In the genomic region with DNA sequence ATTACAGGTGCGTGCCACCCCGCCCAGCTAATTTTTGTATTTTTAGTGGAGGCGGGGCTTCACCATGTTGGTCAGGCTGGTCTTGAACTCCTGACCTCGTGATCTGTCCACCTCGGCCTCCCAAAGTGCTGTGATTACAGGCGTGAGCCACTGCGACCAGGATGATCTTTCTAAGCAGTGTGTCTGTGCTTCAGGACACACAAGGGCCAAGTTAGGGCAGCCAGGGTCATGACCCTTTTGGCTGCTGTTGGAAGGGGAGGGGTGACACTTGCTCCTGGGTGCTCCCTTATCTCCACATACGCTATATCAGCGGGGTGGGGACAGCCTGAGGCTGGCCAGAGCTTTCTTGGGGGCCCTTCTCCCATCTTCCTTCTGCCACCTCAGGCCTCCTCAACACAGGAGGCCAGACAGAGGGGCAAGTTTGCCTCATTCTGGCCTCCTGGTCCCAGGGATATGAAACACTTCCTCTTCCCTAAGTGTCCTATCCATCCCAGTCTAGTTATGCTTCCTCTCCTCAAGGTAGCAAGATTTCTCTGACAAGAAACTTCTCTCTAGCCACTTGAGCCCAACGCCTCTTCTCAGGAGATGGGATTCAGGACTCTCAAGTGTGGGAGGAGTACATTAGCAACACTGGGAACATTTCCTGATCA, we compare ENCODE assay signal across 1 cellular context.
TF ChIP-seq lines count a peak whose summit lies in the region.

No MANE protein-coding gene starts in this region.

TF ChIP-seq in K562, 482 proteins besides CTCF, POLR2A, EP300 and RAD21 (continued from another document and continues in another):
- TF ChIP-seq, protein P1, sequence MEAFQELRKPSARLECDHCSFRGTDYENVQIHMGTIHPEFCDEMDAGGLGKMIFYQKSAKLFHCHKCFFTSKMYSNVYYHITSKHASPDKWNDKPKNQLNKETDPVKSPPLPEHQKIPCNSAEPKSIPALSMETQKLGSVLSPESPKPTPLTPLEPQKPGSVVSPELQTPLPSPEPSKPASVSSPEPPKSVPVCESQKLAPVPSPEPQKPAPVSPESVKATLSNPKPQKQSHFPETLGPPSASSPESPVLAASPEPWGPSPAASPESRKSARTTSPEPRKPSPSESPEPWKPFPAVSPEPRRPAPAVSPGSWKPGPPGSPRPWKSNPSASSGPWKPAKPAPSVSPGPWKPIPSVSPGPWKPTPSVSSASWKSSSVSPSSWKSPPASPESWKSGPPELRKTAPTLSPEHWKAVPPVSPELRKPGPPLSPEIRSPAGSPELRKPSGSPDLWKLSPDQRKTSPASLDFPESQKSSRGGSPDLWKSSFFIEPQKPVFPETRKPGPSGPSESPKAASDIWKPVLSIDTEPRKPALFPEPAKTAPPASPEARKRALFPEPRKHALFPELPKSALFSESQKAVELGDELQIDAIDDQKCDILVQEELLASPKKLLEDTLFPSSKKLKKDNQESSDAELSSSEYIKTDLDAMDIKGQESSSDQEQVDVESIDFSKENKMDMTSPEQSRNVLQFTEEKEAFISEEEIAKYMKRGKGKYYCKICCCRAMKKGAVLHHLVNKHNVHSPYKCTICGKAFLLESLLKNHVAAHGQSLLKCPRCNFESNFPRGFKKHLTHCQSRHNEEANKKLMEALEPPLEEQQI (IDR thresholded peaks at IDR 0.05) = no peak
- no peak for TF ChIP-seq PYGO2 (tag; IDR thresholded peaks at IDR 0.05)
- TF ChIP-seq, protein P2, sequence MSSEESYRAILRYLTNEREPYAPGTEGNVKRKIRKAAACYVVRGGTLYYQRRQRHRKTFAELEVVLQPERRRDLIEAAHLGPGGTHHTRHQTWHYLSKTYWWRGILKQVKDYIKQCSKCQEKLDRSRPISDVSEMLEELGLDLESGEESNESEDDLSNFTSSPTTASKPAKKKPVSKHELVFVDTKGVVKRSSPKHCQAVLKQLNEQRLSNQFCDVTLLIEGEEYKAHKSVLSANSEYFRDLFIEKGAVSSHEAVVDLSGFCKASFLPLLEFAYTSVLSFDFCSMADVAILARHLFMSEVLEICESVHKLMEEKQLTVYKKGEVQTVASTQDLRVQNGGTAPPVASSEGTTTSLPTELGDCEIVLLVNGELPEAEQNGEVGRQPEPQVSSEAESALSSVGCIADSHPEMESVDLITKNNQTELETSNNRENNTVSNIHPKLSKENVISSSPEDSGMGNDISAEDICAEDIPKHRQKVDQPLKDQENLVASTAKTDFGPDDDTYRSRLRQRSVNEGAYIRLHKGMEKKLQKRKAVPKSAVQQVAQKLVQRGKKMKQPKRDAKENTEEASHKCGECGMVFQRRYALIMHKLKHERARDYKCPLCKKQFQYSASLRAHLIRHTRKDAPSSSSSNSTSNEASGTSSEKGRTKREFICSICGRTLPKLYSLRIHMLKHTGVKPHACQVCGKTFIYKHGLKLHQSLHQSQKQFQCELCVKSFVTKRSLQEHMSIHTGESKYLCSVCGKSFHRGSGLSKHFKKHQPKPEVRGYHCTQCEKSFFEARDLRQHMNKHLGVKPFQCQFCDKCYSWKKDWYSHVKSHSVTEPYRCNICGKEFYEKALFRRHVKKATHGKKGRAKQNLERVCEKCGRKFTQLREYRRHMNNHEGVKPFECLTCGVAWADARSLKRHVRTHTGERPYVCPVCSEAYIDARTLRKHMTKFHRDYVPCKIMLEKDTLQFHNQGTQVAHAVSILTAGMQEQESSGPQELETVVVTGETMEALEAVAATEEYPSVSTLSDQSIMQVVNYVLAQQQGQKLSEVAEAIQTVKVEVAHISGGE (CRISPR knock-in tag; IDR thresholded peaks at IDR 0.05) = peak in 1 of 3 experiments; percentile 28; a peak in 1 of 6 replicates
- no peak for TF ChIP-seq ETV6 (IDR thresholded peaks at IDR 0.05; ENCODE audit: borderline replicate concordance in 1 of 2, low read depth in 2 of 2, low read length in 1 of 2)
- no peak for TF ChIP-seq ETV6 (CRISPR knock-in tag; IDR thresholded peaks at IDR 0.05; ENCODE audit: borderline replicate concordance)
- TF ChIP-seq ZNF184 (CRISPR knock-in tag; IDR thresholded peaks at IDR 0.05) = no peak
- no peak for TF ChIP-seq MYNN (IDR thresholded peaks at IDR 0.05)
- TF ChIP-seq MYNN (CRISPR knock-in tag; IDR thresholded peaks at IDR 0.05) = no peak
- 0 out of 4 replicates have a peak, but pooled peaks of 1 of the 2 experiments have one; percentile 43 for TF ChIP-seq ARNT (IDR thresholded peaks at IDR 0.05)
- TF ChIP-seq, protein P3, sequence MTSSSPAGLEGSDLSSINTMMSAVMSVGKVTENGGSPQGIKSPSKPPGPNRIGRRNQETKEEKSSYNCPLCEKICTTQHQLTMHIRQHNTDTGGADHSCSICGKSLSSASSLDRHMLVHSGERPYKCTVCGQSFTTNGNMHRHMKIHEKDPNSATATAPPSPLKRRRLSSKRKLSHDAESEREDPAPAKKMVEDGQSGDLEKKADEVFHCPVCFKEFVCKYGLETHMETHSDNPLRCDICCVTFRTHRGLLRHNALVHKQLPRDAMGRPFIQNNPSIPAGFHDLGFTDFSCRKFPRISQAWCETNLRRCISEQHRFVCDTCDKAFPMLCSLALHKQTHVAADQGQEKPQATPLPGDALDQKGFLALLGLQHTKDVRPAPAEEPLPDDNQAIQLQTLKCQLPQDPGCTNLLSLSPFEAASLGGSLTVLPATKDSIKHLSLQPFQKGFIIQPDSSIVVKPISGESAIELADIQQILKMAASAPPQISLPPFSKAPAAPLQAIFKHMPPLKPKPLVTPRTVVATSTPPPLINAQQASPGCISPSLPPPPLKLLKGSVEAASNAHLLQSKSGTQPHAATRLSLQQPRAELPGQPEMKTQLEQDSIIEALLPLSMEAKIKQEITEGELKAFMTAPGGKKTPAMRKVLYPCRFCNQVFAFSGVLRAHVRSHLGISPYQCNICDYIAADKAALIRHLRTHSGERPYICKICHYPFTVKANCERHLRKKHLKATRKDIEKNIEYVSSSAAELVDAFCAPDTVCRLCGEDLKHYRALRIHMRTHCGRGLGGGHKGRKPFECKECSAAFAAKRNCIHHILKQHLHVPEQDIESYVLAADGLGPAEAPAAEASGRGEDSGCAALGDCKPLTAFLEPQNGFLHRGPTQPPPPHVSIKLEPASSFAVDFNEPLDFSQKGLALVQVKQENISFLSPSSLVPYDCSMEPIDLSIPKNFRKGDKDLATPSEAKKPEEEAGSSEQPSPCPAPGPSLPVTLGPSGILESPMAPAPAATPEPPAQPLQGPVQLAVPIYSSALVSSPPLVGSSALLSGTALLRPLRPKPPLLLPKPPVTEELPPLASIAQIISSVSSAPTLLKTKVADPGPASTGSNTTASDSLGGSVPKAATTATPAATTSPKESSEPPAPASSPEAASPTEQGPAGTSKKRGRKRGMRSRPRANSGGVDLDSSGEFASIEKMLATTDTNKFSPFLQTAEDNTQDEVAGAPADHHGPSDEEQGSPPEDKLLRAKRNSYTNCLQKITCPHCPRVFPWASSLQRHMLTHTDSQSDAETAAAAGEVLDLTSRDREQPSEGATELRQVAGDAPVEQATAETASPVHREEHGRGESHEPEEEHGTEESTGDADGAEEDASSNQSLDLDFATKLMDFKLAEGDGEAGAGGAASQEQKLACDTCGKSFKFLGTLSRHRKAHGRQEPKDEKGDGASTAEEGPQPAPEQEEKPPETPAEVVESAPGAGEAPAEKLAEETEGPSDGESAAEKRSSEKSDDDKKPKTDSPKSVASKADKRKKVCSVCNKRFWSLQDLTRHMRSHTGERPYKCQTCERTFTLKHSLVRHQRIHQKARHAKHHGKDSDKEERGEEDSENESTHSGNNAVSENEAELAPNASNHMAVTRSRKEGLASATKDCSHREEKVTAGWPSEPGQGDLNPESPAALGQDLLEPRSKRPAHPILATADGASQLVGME (CRISPR knock-in tag; IDR thresholded peaks at IDR 0.05) = no peak
- TF ChIP-seq, protein P4, sequence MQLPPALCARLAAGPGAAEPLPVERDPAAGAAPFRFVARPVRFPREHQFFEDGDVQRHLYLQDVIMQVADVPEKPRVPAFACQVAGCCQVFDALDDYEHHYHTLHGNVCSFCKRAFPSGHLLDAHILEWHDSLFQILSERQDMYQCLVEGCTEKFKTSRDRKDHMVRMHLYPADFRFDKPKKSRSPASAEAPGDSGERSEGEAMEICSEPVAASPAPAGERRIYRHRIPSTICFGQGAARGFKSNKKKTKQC (CRISPR knock-in tag; IDR thresholded peaks at IDR 0.05) = no peak
- TF ChIP-seq ZFP36 (IDR thresholded peaks at IDR 0.05; ENCODE audit: low read depth, low read length, partially characterized antibody) = peak; percentile 54
- peak; percentile 59; the same call in 1 of the 2 replicates for TF ChIP-seq ARID1B (IDR thresholded peaks at IDR 0.05)
- no peak for TF ChIP-seq HOXB6 (CRISPR knock-in tag; IDR thresholded peaks at IDR 0.05; ENCODE audit: borderline replicate concordance)
- TF ChIP-seq, protein P5, sequence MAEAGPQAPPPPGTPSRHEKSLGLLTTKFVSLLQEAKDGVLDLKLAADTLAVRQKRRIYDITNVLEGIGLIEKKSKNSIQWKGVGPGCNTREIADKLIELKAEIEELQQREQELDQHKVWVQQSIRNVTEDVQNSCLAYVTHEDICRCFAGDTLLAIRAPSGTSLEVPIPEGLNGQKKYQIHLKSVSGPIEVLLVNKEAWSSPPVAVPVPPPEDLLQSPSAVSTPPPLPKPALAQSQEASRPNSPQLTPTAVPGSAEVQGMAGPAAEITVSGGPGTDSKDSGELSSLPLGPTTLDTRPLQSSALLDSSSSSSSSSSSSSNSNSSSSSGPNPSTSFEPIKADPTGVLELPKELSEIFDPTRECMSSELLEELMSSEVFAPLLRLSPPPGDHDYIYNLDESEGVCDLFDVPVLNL (CRISPR knock-in tag; IDR thresholded peaks at IDR 0.05; ENCODE audit: low read depth) = no peak
- TF ChIP-seq KLF10 (CRISPR knock-in tag; IDR thresholded peaks at IDR 0.05) = no peak
- TF ChIP-seq ZNF263 (CRISPR knock-in tag; IDR thresholded peaks at IDR 0.05; ENCODE audit: borderline replicate concordance) = peak; percentile 88
- peak in 1 of 2 experiments; percentile 51; a peak in 1 of 4 replicates for TF ChIP-seq MAZ (CRISPR knock-in tag; conservative IDR thresholded peaks at IDR 0.05 in 1 of 2, IDR thresholded peaks at IDR 0.05 in 1 of 2)
- TF ChIP-seq SNIP1 (IDR thresholded peaks at IDR 0.05; ENCODE audit: low read depth) = no peak
- TF ChIP-seq MEIS2 (IDR thresholded peaks at IDR 0.05; ENCODE audit: partially characterized antibody) = peak; percentile 32
- TF ChIP-seq ERF (CRISPR knock-in tag; IDR thresholded peaks at IDR 0.05) = no peak
- TF ChIP-seq, protein P6, sequence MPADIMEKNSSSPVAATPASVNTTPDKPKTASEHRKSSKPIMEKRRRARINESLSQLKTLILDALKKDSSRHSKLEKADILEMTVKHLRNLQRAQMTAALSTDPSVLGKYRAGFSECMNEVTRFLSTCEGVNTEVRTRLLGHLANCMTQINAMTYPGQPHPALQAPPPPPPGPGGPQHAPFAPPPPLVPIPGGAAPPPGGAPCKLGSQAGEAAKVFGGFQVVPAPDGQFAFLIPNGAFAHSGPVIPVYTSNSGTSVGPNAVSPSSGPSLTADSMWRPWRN (IDR thresholded peaks at IDR 0.05; ENCODE audit: low read depth) = no peak
- peak; percentile 88 to 91 for TF ChIP-seq KDM1A (IDR thresholded peaks at IDR 0.05)
- no peak for TF ChIP-seq ZNF124 (CRISPR knock-in tag; IDR thresholded peaks at IDR 0.05)
- no peak for TF ChIP-seq CSDE1 (IDR thresholded peaks at IDR 0.05)
- TF ChIP-seq RFX1 (IDR thresholded peaks at IDR 0.05) = no peak
- TF ChIP-seq MTF1 (CRISPR knock-in tag; IDR thresholded peaks at IDR 0.05; ENCODE audit: borderline replicate concordance) = no peak
- no peak for TF ChIP-seq GATAD2B (IDR thresholded peaks at IDR 0.05; ENCODE audit: borderline replicate concordance)
- no peak for TF ChIP-seq IRF2 (CRISPR knock-in tag; IDR thresholded peaks at IDR 0.05)
- peak; percentile 35; the same call in 1 of the 2 replicates for TF ChIP-seq ZFX (CRISPR knock-in tag; IDR thresholded peaks at IDR 0.05)
- TF ChIP-seq PRMT5 (CRISPR knock-in tag; IDR thresholded peaks at IDR 0.05) = no peak
- no peak for TF ChIP-seq ZNF239 (CRISPR knock-in tag; IDR thresholded peaks at IDR 0.05)
- no peak for TF ChIP-seq TAF15 (IDR thresholded peaks at IDR 0.05; ENCODE audit: low read depth, low read length)
- TF ChIP-seq ZNF24 (IDR thresholded peaks at IDR 0.05) = peak; percentile 25; the same call in 1 of the 2 replicates
- TF ChIP-seq POLR2H (tag; IDR thresholded peaks at IDR 0.05; ENCODE audit: low read depth) = 0 out of 2 replicates have a peak, but pooled peaks have one; percentile 36
- peak; percentile 66; the same call in 1 of the 2 replicates for TF ChIP-seq HDAC2 (IDR thresholded peaks at IDR 0.05)
- TF ChIP-seq, protein P7, sequence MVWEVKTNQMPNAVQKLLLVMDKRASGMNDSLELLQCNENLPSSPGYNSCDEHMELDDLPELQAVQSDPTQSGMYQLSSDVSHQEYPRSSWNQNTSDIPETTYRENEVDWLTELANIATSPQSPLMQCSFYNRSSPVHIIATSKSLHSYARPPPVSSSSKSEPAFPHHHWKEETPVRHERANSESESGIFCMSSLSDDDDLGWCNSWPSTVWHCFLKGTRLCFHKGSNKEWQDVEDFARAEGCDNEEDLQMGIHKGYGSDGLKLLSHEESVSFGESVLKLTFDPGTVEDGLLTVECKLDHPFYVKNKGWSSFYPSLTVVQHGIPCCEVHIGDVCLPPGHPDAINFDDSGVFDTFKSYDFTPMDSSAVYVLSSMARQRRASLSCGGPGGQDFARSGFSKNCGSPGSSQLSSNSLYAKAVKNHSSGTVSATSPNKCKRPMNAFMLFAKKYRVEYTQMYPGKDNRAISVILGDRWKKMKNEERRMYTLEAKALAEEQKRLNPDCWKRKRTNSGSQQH (CRISPR knock-in tag; IDR thresholded peaks at IDR 0.05) = no peak
- TF ChIP-seq, protein P8, sequence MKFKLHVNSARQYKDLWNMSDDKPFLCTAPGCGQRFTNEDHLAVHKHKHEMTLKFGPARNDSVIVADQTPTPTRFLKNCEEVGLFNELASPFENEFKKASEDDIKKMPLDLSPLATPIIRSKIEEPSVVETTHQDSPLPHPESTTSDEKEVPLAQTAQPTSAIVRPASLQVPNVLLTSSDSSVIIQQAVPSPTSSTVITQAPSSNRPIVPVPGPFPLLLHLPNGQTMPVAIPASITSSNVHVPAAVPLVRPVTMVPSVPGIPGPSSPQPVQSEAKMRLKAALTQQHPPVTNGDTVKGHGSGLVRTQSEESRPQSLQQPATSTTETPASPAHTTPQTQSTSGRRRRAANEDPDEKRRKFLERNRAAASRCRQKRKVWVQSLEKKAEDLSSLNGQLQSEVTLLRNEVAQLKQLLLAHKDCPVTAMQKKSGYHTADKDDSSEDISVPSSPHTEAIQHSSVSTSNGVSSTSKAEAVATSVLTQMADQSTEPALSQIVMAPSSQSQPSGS (CRISPR knock-in tag; IDR thresholded peaks at IDR 0.05) = no peak
- no peak for TF ChIP-seq ZKSCAN1 (IDR thresholded peaks at IDR 0.05; ENCODE audit: low read depth, low read length)
- peak; percentile 61; the same call in 1 of the 2 replicates for TF ChIP-seq SMARCA4 (IDR thresholded peaks at IDR 0.05)
- no peak for TF ChIP-seq POLR2AphosphoS5 (IDR thresholded peaks at IDR 0.05; ENCODE audit: control insufficient read depth, insufficient read depth, low read depth, low read length)
- TF ChIP-seq PHF8 (IDR thresholded peaks at IDR 0.05; ENCODE audit: borderline replicate concordance, low read length) = no peak
- TF ChIP-seq, protein P9, sequence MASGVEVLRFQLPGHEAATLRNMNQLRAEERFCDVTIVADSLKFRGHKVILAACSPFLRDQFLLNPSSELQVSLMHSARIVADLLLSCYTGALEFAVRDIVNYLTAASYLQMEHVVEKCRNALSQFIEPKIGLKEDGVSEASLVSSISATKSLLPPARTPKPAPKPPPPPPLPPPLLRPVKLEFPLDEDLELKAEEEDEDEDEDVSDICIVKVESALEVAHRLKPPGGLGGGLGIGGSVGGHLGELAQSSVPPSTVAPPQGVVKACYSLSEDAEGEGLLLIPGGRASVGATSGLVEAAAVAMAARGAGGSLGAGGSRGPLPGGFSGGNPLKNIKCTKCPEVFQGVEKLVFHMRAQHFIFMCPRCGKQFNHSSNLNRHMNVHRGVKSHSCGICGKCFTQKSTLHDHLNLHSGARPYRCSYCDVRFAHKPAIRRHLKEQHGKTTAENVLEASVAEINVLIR (CRISPR knock-in tag; IDR thresholded peaks at IDR 0.05) = no peak
- TF ChIP-seq ZNF584 (CRISPR knock-in tag; IDR thresholded peaks at IDR 0.05; ENCODE audit: low read depth) = no peak
- TF ChIP-seq ZKSCAN8 (CRISPR knock-in tag; IDR thresholded peaks at IDR 0.05) = no peak
- no peak for TF ChIP-seq C11orf30 (IDR thresholded peaks at IDR 0.05; ENCODE audit: low read depth)
